8 cellular contexts compared by ENCODE assay signal in genomic region chrX:119573222-119573621, GRCh38. TPM values are rescaled to one million over a fixed set of nuclear protein-coding genes. Genes with fewer than 3 reads are reported as not detected.
A peak's percentile ranks its signal among the peaks of the same experiment; 100 is the strongest.
DNase-seq lines count a peak whose midpoint lies in the region; ATAC-seq and TF ChIP-seq lines count a peak whose summit lies in the region.

No MANE protein-coding gene starts in this region.

- CTCF ChIA-PET in activated CD8-positive, alpha-beta T cell treated with anti-CD3 and anti-CD28 coated beads, Interleukin-2, amount 10 ng/mL, durations not matched to agents 7 days and 5 days (lab: Charles Lee): interaction anchor here (1.6 kb wide), 1 partner anchor 18 kb away, joined by 3 read pairs; no protein-coding TSS in a partner anchor

- H3K9me3 Mint-ChIP-seq in T-helper 1 cell treated with Interleukin-12 subunit alpha and Interleukin-12 subunit beta and Interleukin-4 antibody, amounts not matched to agents 30 μg/mL and 1 μg/mL, for 36 hours: no peaks in the 10 kb centered on the region
- no peaks in the 10 kb centered on the region for H3K9me3 Mint-ChIP-seq in activated CD8-positive, alpha-beta T cell treated with anti-CD3 and anti-CD28 coated beads, Interleukin-2, amount 10 ng/mL, durations not matched to agents 7 days and 5 days (ENCODE audit: insufficient read depth)
- no peaks in the 10 kb centered on the region for H3K9me3 Mint-ChIP-seq in stimulated activated memory B cell treated with anti-CD40 and anti-IgM and Interleukin-4, amounts not matched to agents 10 μg/mL and 1 μg/mL and 100 μg/mL, for 72 hours

- no peaks in the 10 kb centered on the region for H3K27me3 Mint-ChIP-seq in T-helper 1 cell treated with Interleukin-12 subunit alpha and Interleukin-12 subunit beta and Interleukin-4 antibody, amounts not matched to agents 30 μg/mL and 1 μg/mL, for 36 hours (ENCODE audit: low read depth)
- H3K27me3 Mint-ChIP-seq in activated CD8-positive, alpha-beta T cell treated with anti-CD3 and anti-CD28 coated beads, Interleukin-2, amount 10 ng/mL, durations not matched to agents 7 days and 5 days (ENCODE audit: low read depth): no peaks in the 10 kb centered on the region
- no peaks in the 10 kb centered on the region for H3K27me3 Mint-ChIP-seq in stimulated activated memory B cell treated with anti-CD40 and anti-IgM and Interleukin-4, amounts not matched to agents 10 μg/mL and 1 μg/mL and 100 μg/mL, for 72 hours

- no peaks in the 10 kb centered on the region for H4K20me1 ChIP-seq in hepatocyte (ENCODE audit: insufficient read depth, poor library complexity, severe bottlenecking)

- peak overlapping the region; percentile 91 for H3K4me3 Mint-ChIP-seq in T-helper 1 cell treated with Interleukin-12 subunit alpha and Interleukin-12 subunit beta and Interleukin-4 antibody, amounts not matched to agents 30 μg/mL and 1 μg/mL, for 36 hours
- peak overlapping the region; percentile 78 for H3K4me3 Mint-ChIP-seq in activated CD8-positive, alpha-beta T cell treated with anti-CD3 and anti-CD28 coated beads, Interleukin-2, amount 10 ng/mL, durations not matched to agents 7 days and 5 days
- peak overlapping the region; percentile 95 for H3K4me3 Mint-ChIP-seq in stimulated activated memory B cell treated with anti-CD40 and anti-IgM and Interleukin-4, amounts not matched to agents 10 μg/mL and 1 μg/mL and 100 μg/mL, for 72 hours

- peak overlapping the region; percentile 39 for H3K27ac Mint-ChIP-seq in T-helper 1 cell treated with Interleukin-12 subunit alpha and Interleukin-12 subunit beta and Interleukin-4 antibody, amounts not matched to agents 30 μg/mL and 1 μg/mL, for 36 hours
- no peak overlapping the region for H3K27ac Mint-ChIP-seq in activated CD8-positive, alpha-beta T cell treated with anti-CD3 and anti-CD28 coated beads, Interleukin-2, amount 10 ng/mL, durations not matched to agents 7 days and 5 days
- H3K27ac Mint-ChIP-seq in stimulated activated memory B cell treated with anti-CD40 and anti-IgM and Interleukin-4, amounts not matched to agents 10 μg/mL and 1 μg/mL and 100 μg/mL, for 72 hours: peak overlapping the region; percentile 96

- H3K79me2 ChIP-seq in hepatocyte: peaks cover 12% of the 10 kb centered on the region

- no peaks in the 10 kb centered on the region for H3K4me1 Mint-ChIP-seq in T-helper 1 cell treated with Interleukin-12 subunit alpha and Interleukin-12 subunit beta and Interleukin-4 antibody, amounts not matched to agents 30 μg/mL and 1 μg/mL, for 36 hours (ENCODE audit: low read depth)
- peaks cover 27% of the 10 kb centered on the region for H3K4me1 Mint-ChIP-seq in activated CD8-positive, alpha-beta T cell treated with anti-CD3 and anti-CD28 coated beads, Interleukin-2, amount 10 ng/mL, durations not matched to agents 7 days and 5 days (ENCODE audit: low read depth)
- peaks cover 13% of the 10 kb centered on the region for H3K4me1 Mint-ChIP-seq in stimulated activated memory B cell treated with anti-CD40 and anti-IgM and Interleukin-4, amounts not matched to agents 10 μg/mL and 1 μg/mL and 100 μg/mL, for 72 hours

- H3K36me3 Mint-ChIP-seq in T-helper 1 cell treated with Interleukin-12 subunit alpha and Interleukin-12 subunit beta and Interleukin-4 antibody, amounts not matched to agents 30 μg/mL and 1 μg/mL, for 36 hours (ENCODE audit: low read depth): peaks cover 2% of the 10 kb centered on the region
- peaks cover 9% of the 10 kb centered on the region for H3K36me3 Mint-ChIP-seq in activated CD8-positive, alpha-beta T cell treated with anti-CD3 and anti-CD28 coated beads, Interleukin-2, amount 10 ng/mL, durations not matched to agents 7 days and 5 days (ENCODE audit: low read depth)
- no peaks in the 10 kb centered on the region for H3K36me3 Mint-ChIP-seq in stimulated activated memory B cell treated with anti-CD40 and anti-IgM and Interleukin-4, amounts not matched to agents 10 μg/mL and 1 μg/mL and 100 μg/mL, for 72 hours

- H3K4me2 ChIP-seq in hepatocyte: peak overlapping the region; percentile 81

- H3K27me3 ChIP-seq in hepatocyte: no peaks in the 10 kb centered on the region

- 57% methylated on average over 3 of the region's 3 CpGs for WGBS in hepatocyte (ENCODE audit: low lambda C conversion rate, missing lambda C conversion rate)

- TF ChIP-seq CTCF in hepatocyte (IDR thresholded peaks at IDR 0.05; ENCODE audit: poor library complexity): no peak

- no peak for DNase-seq in T-helper 1 cell
- no peak for DNase-seq in activated CD8-positive, alpha-beta T cell treated with anti-CD3 and anti-CD28 coated beads, Interleukin-2, amount 10 ng/mL, durations not matched to agents 7 days and 5 days
- no peak for DNase-seq in hepatocyte (ENCODE audit: low spot score)
- no peak for DNase-seq in HK-2 (ENCODE audit: unreplicated experiment)
- DNase-seq in NCI-H82 treated with DMSO at 0.1 percent for 48 hours (lab: John Stamatoyannopoulos, UW; ENCODE audit: unreplicated experiment): no peak

- POLR2A ChIA-PET in activated CD8-positive, alpha-beta T cell treated with anti-CD3 and anti-CD28 coated beads, Interleukin-2, amount 10 ng/mL, durations not matched to agents 7 days and 5 days (lab: Charles Lee): interaction anchor here (1.2 to 2.3 kb wide), 2 partner anchors 8 to 32 kb away, joined by 5 to 16 read pairs; partner anchors contain the start of genes NKRF and STEEP1

- H3K36me3 ChIP-seq in hepatocyte (replicated peaks; ENCODE audit: insufficient read depth, low read depth): no peaks in the 10 kb centered on the region

- ATAC-seq in activated CD8-positive, alpha-beta T cell treated with anti-CD3 and anti-CD28 coated beads, Interleukin-2, amount 10 ng/mL, durations not matched to agents 7 days and 5 days: no peak
- ATAC-seq in stimulated activated memory B cell treated with anti-CD40 and anti-IgM and Interleukin-4, amounts not matched to agents 10 μg/mL and 1 μg/mL and 100 μg/mL, for 72 hours: no peak
- ATAC-seq in GM21390 (IDR thresholded peaks at IDR 0.05; ENCODE audit: unreplicated experiment): no peak

- H3K4me1 ChIP-seq in hepatocyte (ENCODE audit: insufficient read depth): no peaks in the 10 kb centered on the region

- H3K9me3 ChIP-seq in hepatocyte (ENCODE audit: low read depth): no peaks in the 10 kb centered on the region

- no peaks in the 10 kb centered on the region for H3K9me2 ChIP-seq in hepatocyte (replicated peaks; ENCODE audit: insufficient read depth)

- peak overlapping the region; percentile 57 for H3K4me3 ChIP-seq in hepatocyte

- peak overlapping the region; percentile 98 for H2AFZ ChIP-seq in hepatocyte

- H3K27ac ChIP-seq in hepatocyte: peak overlapping the region; percentile 98

RNA-seq across cellular contexts. Expression of gene UBE2A, which starts 1.1 kb away (rescaled TPM):
- total RNA-seq in activated CD8-positive, alpha-beta T cell treated with anti-CD3 and anti-CD28 coated beads, Interleukin-2, amount 10 ng/mL, durations not matched to agents 7 days and 5 days: 10 to 100 TPM; 91.8 to 93.9 TPM
- 48.9 and 54.5 TPM in 2 replicates for total RNA-seq in hepatocyte
- 64.4 and 72.6 TPM in 2 replicates for polyA plus RNA-seq in hepatocyte

RNA-seq across cellular contexts. Expression of gene STEEP1, which starts 8.0 kb away (rescaled TPM):
- 10 to 100 TPM; 20.2 to 20.5 TPM for total RNA-seq in activated CD8-positive, alpha-beta T cell treated with anti-CD3 and anti-CD28 coated beads, Interleukin-2, amount 10 ng/mL, durations not matched to agents 7 days and 5 days
- total RNA-seq in hepatocyte: 22.8 and 23.8 TPM in 2 replicates
- 5.5 and 11.1 TPM in 2 replicates for polyA plus RNA-seq in hepatocyte

RNA-seq across cellular contexts. Expression of gene NKRF, which starts 33.0 kb away (rescaled TPM):
- total RNA-seq in activated CD8-positive, alpha-beta T cell treated with anti-CD3 and anti-CD28 coated beads, Interleukin-2, amount 10 ng/mL, durations not matched to agents 7 days and 5 days: 10 to 100 TPM; 16.3 to 18.4 TPM
- total RNA-seq in hepatocyte: 5.8 and 9.0 TPM in 2 replicates
- 2.4 and 3.0 TPM in 2 replicates for polyA plus RNA-seq in hepatocyte
